ENCODE assay signal across 11 cellular contexts in genomic region chr21:15682182-15682895, GRCh38. TPM values are rescaled to one million over a fixed set of nuclear protein-coding genes. Genes with fewer than 3 reads are reported as not detected.
DNase-seq lines count a peak whose midpoint lies in the region; ATAC-seq, FAIRE-seq and TF ChIP-seq lines count a peak whose summit lies in the region.
"Had no signal": no experiment of that assay in that cellular context is flagged by ENCODE, and none has a peak within 500 bp of the region (broad histone marks: within the 10 kb centered on the region; RNA-seq: fewer than 3 reads in every experiment).

No MANE protein-coding gene starts in this region.

- no peak for TF ChIP-seq CTCF in foreskin keratinocyte (conservative IDR thresholded peaks at IDR 0.05)

- peak in 1 of 2 donors; percentile 53 for ATAC-seq in activated T-cell treated with anti-CD3 and anti-CD28 coated beads, Interleukin-2, amount 50 U/mL, for 72 hours (replicated peaks in 1 of 2)
- peak; percentile 23 for ATAC-seq in foreskin keratinocyte
- ATAC-seq in stimulated activated effector memory CD8-positive, alpha-beta T cell treated with anti-CD3 and anti-CD28 coated beads, Interleukin-12 subunit alpha, Interleukin-12 subunit beta, amount 100 ng/mL, for 72 hours = peak; percentile 69

- no peaks in the 10 kb centered on the region for H3K36me3 Mint-ChIP-seq in activated T-cell treated with anti-CD3 and anti-CD28 coated beads, Interleukin-2, amount 50 U/mL, for 72 hours (ENCODE audit: insufficient read depth in 2 of 2)
- no peaks in the 10 kb centered on the region for H3K36me3 Mint-ChIP-seq in stimulated activated effector memory CD8-positive, alpha-beta T cell treated with anti-CD3 and anti-CD28 coated beads, Interleukin-12 subunit alpha, Interleukin-12 subunit beta, amount 100 ng/mL, for 72 hours
- no peaks in the 10 kb centered on the region for H3K36me3 Mint-ChIP-seq in activated T-helper 1 cell treated with anti-CD3 and anti-CD28 coated beads, Interleukin-12 subunit alpha, Interleukin-12 subunit beta, Interleukin-2, Interleukin-4 antibody, amounts not matched to agents 30 ng/mL and 10 ng/mL and 1 ng/mL, durations not matched to agents 14 hours and 24 hours and 36 hours (ENCODE audit: low read depth)

- no peak for DNase-seq in activated T-cell treated with anti-CD3 and anti-CD28 coated beads, Interleukin-2, amount 50 U/mL, for 72 hours
- no peak for DNase-seq in activated T-cell treated with anti-CD3 and anti-CD28 coated beads, Interleukin-2, amount 50 U/mL, for 1 hour
- DNase-seq in SKM-1 treated with dmso at 0.1 percent for 144 hours (lab: John Stamatoyannopoulos, UW; ENCODE audit: unreplicated experiment) (peak; percentile 98), foreskin keratinocyte (peak in 1 of 2 donors; percentile 49), urothelium cell line (ENCODE audit: low spot score) (no peak), DMS153 (lab: John Stamatoyannopoulos, UW) (no peak)
- no peak for DNase-seq in stimulated activated effector memory CD8-positive, alpha-beta T cell treated with anti-CD3 and anti-CD28 coated beads, Interleukin-12 subunit alpha, Interleukin-12 subunit beta, amount 100 ng/mL, for 72 hours (ENCODE audit: low spot score in 2 of 2)
- no peak for DNase-seq in activated T-helper 1 cell treated with anti-CD3 and anti-CD28 coated beads, Interleukin-12 subunit alpha, Interleukin-12 subunit beta, Interleukin-2, Interleukin-4 antibody, amounts not matched to agents 30 ng/mL and 10 ng/mL and 1 ng/mL, durations not matched to agents 14 hours and 24 hours and 36 hours (ENCODE audit: low spot score)
- DNase-seq: kidney had no signal

- H3K27me3 ChIP-seq in foreskin keratinocyte = no peaks in the 10 kb centered on the region
- H3K27me3 ChIP-seq: adrenal gland had no signal

- H3K27ac Mint-ChIP-seq in activated T-cell treated with anti-CD3 and anti-CD28 coated beads, Interleukin-2, amount 50 U/mL, for 72 hours = peak overlapping the region; percentile 17
- H3K27ac Mint-ChIP-seq in stimulated activated effector memory CD8-positive, alpha-beta T cell treated with anti-CD3 and anti-CD28 coated beads, Interleukin-12 subunit alpha, Interleukin-12 subunit beta, amount 100 ng/mL, for 72 hours = peak overlapping the region; percentile 63
- H3K27ac Mint-ChIP-seq in activated T-helper 1 cell treated with anti-CD3 and anti-CD28 coated beads, Interleukin-12 subunit alpha, Interleukin-12 subunit beta, Interleukin-2, Interleukin-4 antibody, amounts not matched to agents 30 ng/mL and 10 ng/mL and 1 ng/mL, durations not matched to agents 14 hours and 24 hours and 36 hours = no peak overlapping the region

- H3K27me3 Mint-ChIP-seq in activated T-cell treated with anti-CD3 and anti-CD28 coated beads, Interleukin-2, amount 50 U/mL, for 72 hours (ENCODE audit: low read depth) = peaks cover 12% of the 10 kb centered on the region
- H3K27me3 Mint-ChIP-seq in activated T-helper 1 cell treated with anti-CD3 and anti-CD28 coated beads, Interleukin-12 subunit alpha, Interleukin-12 subunit beta, Interleukin-2, Interleukin-4 antibody, amounts not matched to agents 30 ng/mL and 10 ng/mL and 1 ng/mL, durations not matched to agents 14 hours and 24 hours and 36 hours (ENCODE audit: insufficient read depth) = peaks cover 3% of the 10 kb centered on the region

- H3K27ac ChIP-seq in foreskin keratinocyte = no peak overlapping the region

- no peak for FAIRE-seq in urothelium cell line (lab: Jason Lieb, UNC)
- FAIRE-seq: GM19239, kidney had no signal

- intact Hi-C loops in activated T-helper 1 cell treated with anti-CD3 and anti-CD28 coated beads, Interleukin-12 subunit alpha, Interleukin-12 subunit beta, Interleukin-2, Interleukin-4 antibody, amounts not matched to agents 30 ng/mL and 10 ng/mL and 1 ng/mL, durations not matched to agents 14 hours and 24 hours and 36 hours (cut with micrococcal nuclease) = no loop called here

- H3K4me1 Mint-ChIP-seq in activated T-cell treated with anti-CD3 and anti-CD28 coated beads, Interleukin-2, amount 50 U/mL, for 72 hours (ENCODE audit: low read depth) = peaks cover 8% of the 10 kb centered on the region
- peaks cover 9% of the 10 kb centered on the region for H3K4me1 Mint-ChIP-seq in stimulated activated effector memory CD8-positive, alpha-beta T cell treated with anti-CD3 and anti-CD28 coated beads, Interleukin-12 subunit alpha, Interleukin-12 subunit beta, amount 100 ng/mL, for 72 hours
- H3K4me1 Mint-ChIP-seq in activated T-helper 1 cell treated with anti-CD3 and anti-CD28 coated beads, Interleukin-12 subunit alpha, Interleukin-12 subunit beta, Interleukin-2, Interleukin-4 antibody, amounts not matched to agents 30 ng/mL and 10 ng/mL and 1 ng/mL, durations not matched to agents 14 hours and 24 hours and 36 hours (ENCODE audit: low read depth) = peaks cover 6% of the 10 kb centered on the region

- peak overlapping the region in 1 of 2 donors; percentile 7 for H3K4me3 Mint-ChIP-seq in activated T-cell treated with anti-CD3 and anti-CD28 coated beads, Interleukin-2, amount 50 U/mL, for 72 hours
- peak overlapping the region; percentile 0 for H3K4me3 Mint-ChIP-seq in stimulated activated effector memory CD8-positive, alpha-beta T cell treated with anti-CD3 and anti-CD28 coated beads, Interleukin-12 subunit alpha, Interleukin-12 subunit beta, amount 100 ng/mL, for 72 hours
- H3K4me3 Mint-ChIP-seq in activated T-helper 1 cell treated with anti-CD3 and anti-CD28 coated beads, Interleukin-12 subunit alpha, Interleukin-12 subunit beta, Interleukin-2, Interleukin-4 antibody, amounts not matched to agents 30 ng/mL and 10 ng/mL and 1 ng/mL, durations not matched to agents 14 hours and 24 hours and 36 hours = no peak overlapping the region

- peaks cover 13% of the 10 kb centered on the region for H3K4me1 ChIP-seq in foreskin keratinocyte
- H3K4me1 ChIP-seq: adrenal gland had no signal

- H3K9me3 Mint-ChIP-seq in activated T-cell treated with anti-CD3 and anti-CD28 coated beads, Interleukin-2, amount 50 U/mL, for 72 hours = no peaks in the 10 kb centered on the region
- H3K9me3 Mint-ChIP-seq in stimulated activated effector memory CD8-positive, alpha-beta T cell treated with anti-CD3 and anti-CD28 coated beads, Interleukin-12 subunit alpha, Interleukin-12 subunit beta, amount 100 ng/mL, for 72 hours = peaks cover 5% of the 10 kb centered on the region
- H3K9me3 Mint-ChIP-seq in activated T-helper 1 cell treated with anti-CD3 and anti-CD28 coated beads, Interleukin-12 subunit alpha, Interleukin-12 subunit beta, Interleukin-2, Interleukin-4 antibody, amounts not matched to agents 30 ng/mL and 10 ng/mL and 1 ng/mL, durations not matched to agents 14 hours and 24 hours and 36 hours = no peaks in the 10 kb centered on the region

RNA-seq across cellular contexts. Expression of gene USP25, which starts 47.4 kb away (rescaled TPM):
- 10 to 100 TPM; 37.4 to 37.6 TPM for total RNA-seq in activated T-cell treated with anti-CD3 and anti-CD28 coated beads, Interleukin-2, amount 50 U/mL, for 72 hours
- 25.5 and 27.3 TPM in 2 replicates for total RNA-seq in foreskin keratinocyte
- 9.0 TPM in 2 replicates for polyA plus RNA-seq in foreskin keratinocyte
- 25.6 and 26.8 TPM in 2 replicates for total RNA-seq in activated T-helper 1 cell treated with anti-CD3 and anti-CD28 coated beads, Interleukin-12 subunit alpha, Interleukin-12 subunit beta, Interleukin-2, Interleukin-4 antibody, amounts not matched to agents 30 ng/mL and 10 ng/mL and 1 ng/mL, durations not matched to agents 14 hours and 24 hours and 36 hours
